23 cellular contexts compared by ENCODE assay signal in genomic region chr7:82020076-82020475, GRCh38.
"Had no signal": no experiment of that assay in that cellular context is flagged by ENCODE, and none has a peak within 500 bp of the region (broad histone marks: within the 10 kb centered on the region; RNA-seq: fewer than 3 reads in every experiment).

No MANE protein-coding gene starts in this region.

- DNase-seq: activated CD4-positive, alpha-beta memory T cell treated with anti-CD3 and anti-CD28 coated beads for 36 hours; activated CD4-positive, alpha-beta T cell treated with anti-CD3 and anti-CD28 coated beads, Interleukin-2, amount 10 ng/mL, durations not matched to agents 24 days and 14 days; activated CD4-positive, CD25-positive, alpha-beta regulatory T cell treated with anti-CD3 and anti-CD28 coated beads, Interleukin-2, amount 50 U/mL, for 72 hours; activated CD8-positive, alpha-beta memory T cell treated with anti-CD3 and anti-CD28 coated beads, Interleukin-2, amount 50 U/mL, for 4 hours; activated effector memory CD4-positive, alpha-beta T cell treated with anti-CD3 and anti-CD28 coated beads, Interleukin-2, amount 50 U/mL, for 16 hours; activated naive CD4-positive, alpha-beta T cell treated with anti-CD3 and anti-CD28 coated beads, Interleukin-2, amount 10 ng/mL, durations not matched to agents 7 days and 5 days; activated naive CD8-positive, alpha-beta T cell treated with anti-CD3 and anti-CD28 coated beads, Interleukin-2, amount 10 ng/mL, durations not matched to agents 7 days and 5 days; activated T-cell treated with anti-CD3 and anti-CD28 coated beads, Interleukin-2, amount 50 U/mL, for 1 hour; central memory CD4-positive, alpha-beta T cell; foreskin fibroblast; hippocampal formation; kidney; left colon; ovary; right lobe of liver; stimulated activated CD4-positive, alpha-beta T cell treated with anti-CD3 and anti-CD28 coated beads, Interleukin-12 subunit alpha, Interleukin-12 subunit beta, amount 100 ng/mL, for 4 hours; stimulated activated CD4-positive, alpha-beta T cell treated with anti-CD3 and anti-CD28 coated beads, Interleukin-4, amount 100 ng/mL, for 1 hour; T1000; trophoblast cell; uterus had no signal

- ATAC-seq: esophagus mucosa; left colon; natural killer cell treated with Interleukin-12 subunit alpha and Interleukin-12 subunit beta and Interleukin-15 and Interleukin-18, amount 100 ng/mL, for 72 hours; right lobe of liver had no signal

- FAIRE-seq: endothelial cell of umbilical vein had no signal
